8 cellular contexts compared by ENCODE assay signal in the genomic region with DNA sequence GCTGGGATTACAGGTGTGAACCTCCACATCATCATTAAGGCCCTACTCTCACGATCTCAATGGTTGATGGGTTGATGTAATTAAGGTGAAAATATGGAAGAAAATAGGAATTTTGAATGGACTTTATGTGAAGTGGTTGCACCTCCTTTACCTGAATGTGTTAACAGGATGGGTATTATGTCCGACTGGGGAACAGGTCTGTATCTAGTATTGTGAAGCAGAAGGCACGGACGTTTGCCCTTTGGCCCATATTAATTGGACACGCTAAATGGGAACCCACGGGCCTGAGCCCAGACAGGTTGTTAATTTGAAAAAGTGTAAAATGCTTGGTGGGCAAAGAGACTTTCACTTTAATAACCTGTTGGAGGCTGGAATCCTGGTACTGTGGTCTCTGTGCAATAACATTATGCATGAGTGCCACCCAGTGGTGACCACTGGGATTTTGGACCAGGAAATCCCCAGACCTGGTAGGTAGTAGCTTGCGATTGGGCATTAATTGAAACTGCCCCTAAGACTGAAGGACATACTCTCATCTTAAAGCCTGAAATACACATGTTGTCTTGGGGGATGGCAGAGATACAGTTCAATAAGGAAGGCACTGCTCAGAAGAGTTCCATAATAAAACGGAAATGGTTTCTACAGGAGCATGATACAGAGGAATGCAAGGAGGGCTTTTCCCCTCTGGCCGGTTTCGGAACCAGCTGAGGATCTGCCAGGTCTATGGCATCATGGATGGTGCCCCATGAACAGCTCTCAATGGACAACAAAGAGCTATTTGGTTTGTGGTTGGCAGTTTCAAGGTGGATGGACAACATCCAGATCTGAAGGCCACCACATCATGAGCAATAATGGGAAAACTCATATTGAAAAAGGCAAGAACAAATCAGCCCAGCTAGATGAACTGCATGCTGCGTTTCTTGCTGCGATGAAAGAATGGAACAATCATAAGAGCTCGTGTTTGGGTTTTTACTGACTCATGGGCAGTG. TPM values are rescaled to one million over a fixed set of nuclear protein-coding genes. Genes with fewer than 3 reads are reported as not detected.
DNase-seq lines count a peak whose midpoint lies in the region; ATAC-seq and TF ChIP-seq lines count a peak whose summit lies in the region.

No MANE protein-coding gene starts in this region.

- no peak overlapping the region for H3K9ac ChIP-seq in Loucy (ENCODE audit: low read depth, low read length, poor library complexity, severe bottlenecking)

- peak overlapping the region; percentile 85 for H2AFZ ChIP-seq in Loucy (ENCODE audit: low read length)

- ATAC-seq in GM18867 (IDR thresholded peaks at IDR 0.05; ENCODE audit: unreplicated experiment) (peak; percentile 58), gastroesophageal sphincter (peak; percentile 91), upper lobe of left lung (ENCODE audit: low FRiP score in 2 of 2) (peak; percentile 86 to 95)

- no peaks in the 10 kb centered on the region for H3K36me3 ChIP-seq in Loucy (ENCODE audit: insufficient read depth, low read length)
- H3K36me3 ChIP-seq in SJSA1: no peaks in the 10 kb centered on the region
- H3K36me3 ChIP-seq in gastroesophageal sphincter: no peaks in the 10 kb centered on the region
- no peaks in the 10 kb centered on the region for H3K36me3 ChIP-seq in ovary
- H3K36me3 ChIP-seq in upper lobe of left lung: no peaks in the 10 kb centered on the region

- TF ChIP-seq EP300 in gastroesophageal sphincter (IDR thresholded peaks at IDR 0.05): no peak
- no peak for TF ChIP-seq EP300 in ovary (IDR thresholded peaks at IDR 0.05)
- TF ChIP-seq EP300 in upper lobe of left lung (IDR thresholded peaks at IDR 0.05): no peak

- H3K4me1 ChIP-seq in Loucy (ENCODE audit: insufficient read depth, low read length, poor library complexity, severe bottlenecking) (no peaks in the 10 kb centered on the region), SJSA1 (replicated peaks) (no peaks in the 10 kb centered on the region), gastroesophageal sphincter (peaks cover 0 to 6% (median 0%) of the 10 kb centered on the region in 3 donors), ovary (ENCODE audit: insufficient read depth) (no peaks in the 10 kb centered on the region), upper lobe of left lung (peaks cover 0 to 6% (median 3%) of the 10 kb centered on the region in 4 donors)

- intact Hi-C loops in ovary (cut with DNase I): loop anchor here in 3 of 4 donors (2.0 to 10.0 kb wide), 5 partner anchors 74 to 656 kb away; no protein-coding TSS in a partner anchor

- DNase-seq in ACHN: peak; percentile 65
- peak; percentile 50 to 62 for DNase-seq in SJSA1 (ENCODE audit: low read depth in 1 of 2, low spot score in 2 of 2)
- peak; percentile 62 for DNase-seq in activated gamma-delta T cell treated with anti-CD3 and anti-CD28 coated beads, Interleukin-2, amount 50 U/mL, for 16 hours (ENCODE audit: low read depth)
- peak; percentile 69 to 86 (median 81) for DNase-seq in ovary
- peak in 1 of 2 donors; percentile 78 for DNase-seq in upper lobe of left lung

- H3K4me3 ChIP-seq in Loucy (ENCODE audit: low read length, poor library complexity, severe bottlenecking) (no peak overlapping the region), SJSA1 (no peak overlapping the region), gastroesophageal sphincter (no peak overlapping the region), ovary (no peak overlapping the region), upper lobe of left lung (no peak overlapping the region)

- H3K27ac ChIP-seq in SJSA1 (no peak overlapping the region), gastroesophageal sphincter (no peak overlapping the region), ovary (no peak overlapping the region), upper lobe of left lung (no peak overlapping the region)

- H3K9me3 ChIP-seq in Loucy (ENCODE audit: insufficient read depth, low read depth, low read length): no peaks in the 10 kb centered on the region
- no peaks in the 10 kb centered on the region for H3K9me3 ChIP-seq in SJSA1 (replicated peaks)
- H3K9me3 ChIP-seq in gastroesophageal sphincter: peaks cover 0 to 5% (median 0%) of the 10 kb centered on the region in 3 donors
- no peaks in the 10 kb centered on the region for H3K9me3 ChIP-seq in ovary
- H3K9me3 ChIP-seq in upper lobe of left lung: peaks cover 0 to 6% (median 0%) of the 10 kb centered on the region in 4 donors

- no peaks in the 10 kb centered on the region for H4K20me1 ChIP-seq in Loucy (ENCODE audit: insufficient read depth, low read length, poor library complexity, severe bottlenecking)

- H3F3A ChIP-seq in Loucy (ENCODE audit: low read depth): no peaks in the 10 kb centered on the region

- TF ChIP-seq CTCF in Loucy (conservative IDR thresholded peaks at IDR 0.05; ENCODE audit: low read length) (peak; percentile 95), gastroesophageal sphincter (IDR thresholded peaks at IDR 0.05) (peak; percentile 77 to 88 (median 86)), ovary (IDR thresholded peaks at IDR 0.05) (peak; percentile 37 to 88 (median 80)), upper lobe of left lung (IDR thresholded peaks at IDR 0.05) (peak; percentile 82 to 90 (median 88))

- H3K9me2 ChIP-seq in Loucy (replicated peaks; ENCODE audit: low read depth, low read length): no peaks in the 10 kb centered on the region

- WGBS in gastroesophageal sphincter (ENCODE audit: low coverage in 1 of 2), 2 donors: 23 to 45% methylated on average over 7 to 8 of the region's 13 CpGs
- 30 to 36% (median 33%) methylated on average over 13 of the region's 13 CpGs for WGBS in ovary, 3 donors
- 45 to 47% methylated on average over 13 of the region's 13 CpGs for WGBS in upper lobe of left lung, 2 donors

- no peaks in the 10 kb centered on the region for H3K27me3 ChIP-seq in Loucy (ENCODE audit: insufficient read depth, low read length, poor library complexity, severe bottlenecking)
- H3K27me3 ChIP-seq in SJSA1 (replicated peaks): no peaks in the 10 kb centered on the region
- peaks cover 24% of the 10 kb centered on the region for H3K27me3 ChIP-seq in gastroesophageal sphincter
- H3K27me3 ChIP-seq in ovary: no peaks in the 10 kb centered on the region
- no peaks in the 10 kb centered on the region for H3K27me3 ChIP-seq in upper lobe of left lung

- TF ChIP-seq POLR2A in gastroesophageal sphincter (IDR thresholded peaks at IDR 0.05): no peak
- TF ChIP-seq POLR2A in ovary (IDR thresholded peaks at IDR 0.05): no peak
- TF ChIP-seq POLR2A in upper lobe of left lung (IDR thresholded peaks at IDR 0.05): no peak

- in situ Hi-C loops in ACHN (cut with HindIII; ENCODE audit: low pct_ligation_motif_present, low pct_unique_long_range_greater_than_20kb, low sequenced_read_pairs): no loop called here

- no peaks in the 10 kb centered on the region for H3K79me2 ChIP-seq in Loucy (ENCODE audit: insufficient read depth, low read length)

- peak overlapping the region; percentile 41 for H3K4me2 ChIP-seq in Loucy (ENCODE audit: low read depth, low read length, poor library complexity, severe bottlenecking)

RNA-seq across cellular contexts. Expression of gene BICD2, which starts 26.2 kb away (rescaled TPM):
- 60.1 and 67.4 TPM in 2 replicates for total RNA-seq in SJSA1 (2014; rRNA removed; shearing (Covaris generic))
- total RNA-seq in gastroesophageal sphincter (10 to 100 TPM; 42.3 to 75.3 (median 51.8) TPM), ovary (10 to 100 TPM; 16.8 to 28.7 (median 20.9) TPM), upper lobe of left lung (10 to 100 TPM; 33.8 to 50.1 (median 45.1) TPM)
- 10 to 100 TPM; 13.9 to 18.6 TPM for polyA plus RNA-seq in ovary
